In genomic region chr6:52263709-52264320, GRCh38 we compare ENCODE assay signal across 8 cellular contexts. TPM values are rescaled to one million over a fixed set of nuclear protein-coding genes. Genes with fewer than 3 reads are reported as not detected.
DNase-seq lines count a peak whose midpoint lies in the region; ATAC-seq, FAIRE-seq and TF ChIP-seq lines count a peak whose summit lies in the region.

No MANE protein-coding gene starts in this region.

- POLR2A ChIA-PET in activated CD4-positive, alpha-beta T cell treated with anti-CD3 and anti-CD28 coated beads, Interleukin-2, amount 10 ng/mL, durations not matched to agents 7 days and 5 days (lab: Charles Lee): no interaction called here

- H2BK120ac ChIP-seq in mesendoderm (ENCODE audit: low read depth, low read length): no peak overlapping the region

- peaks cover 22% of the 10 kb centered on the region for H3K4me1 Mint-ChIP-seq in activated CD4-positive, alpha-beta T cell treated with anti-CD3 and anti-CD28 coated beads, Interleukin-2, amount 10 ng/mL, durations not matched to agents 7 days and 5 days

- no peaks in the 10 kb centered on the region for H3K27me3 Mint-ChIP-seq in activated CD4-positive, alpha-beta T cell treated with anti-CD3 and anti-CD28 coated beads, Interleukin-2, amount 10 ng/mL, durations not matched to agents 7 days and 5 days

- no peak overlapping the region for H4K8ac ChIP-seq in mesendoderm (ENCODE audit: low read depth, low read length)

- H3K18ac ChIP-seq in mesendoderm (ENCODE audit: low read length): no peak overlapping the region

- FAIRE-seq in GM12891 (lab: Jason Lieb, UNC): peak; percentile 82

- no peaks in the 10 kb centered on the region for H3K9me3 Mint-ChIP-seq in activated CD4-positive, alpha-beta T cell treated with anti-CD3 and anti-CD28 coated beads, Interleukin-2, amount 10 ng/mL, durations not matched to agents 7 days and 5 days

- no peaks in the 10 kb centered on the region for H3K79me1 ChIP-seq in mesendoderm (ENCODE audit: low read length)

- peak; percentile 77 for ATAC-seq in HG02852 (IDR thresholded peaks at IDR 0.05; ENCODE audit: unreplicated experiment)

- H3K4me2 ChIP-seq in mesendoderm (ENCODE audit: low read length): no peak overlapping the region

- no CpG with 5 or more reads among the region's 8 CpGs for WGBS in mesendoderm (ENCODE audit: extremely low coverage, insufficient coverage, low lambda C conversion rate)

- no peaks in the 10 kb centered on the region for H3K4me1 ChIP-seq in mesendoderm (ENCODE audit: control insufficient read depth, low read depth, low read length)

- no peak overlapping the region for H3K56ac ChIP-seq in mesendoderm (ENCODE audit: low read length)

- no peak overlapping the region for H3K4me3 ChIP-seq in mesendoderm (ENCODE audit: low read length)

- H2AK5ac ChIP-seq in mesendoderm (ENCODE audit: low read length): no peak overlapping the region

- H4K5ac ChIP-seq in mesendoderm (ENCODE audit: low read length): no peak overlapping the region

- CTCF ChIA-PET in activated CD4-positive, alpha-beta T cell treated with anti-CD3 and anti-CD28 coated beads, Interleukin-2, amount 10 ng/mL, durations not matched to agents 7 days and 5 days (lab: Charles Lee): interaction anchor here (0.6 to 5.0 kb wide), 21 partner anchors 8 to 579 kb away, joined by 3 to 28 read pairs (median 4); partner anchors contain the start of gene IL17F

- TF ChIP-seq POLR2A in GM12891 (IDR thresholded peaks at IDR 0.05; ENCODE audit: low read depth, low read length): no peak

- H3K9ac ChIP-seq in mesendoderm (ENCODE audit: low read length): no peak overlapping the region

- no peak overlapping the region for H3K23ac ChIP-seq in mesendoderm (ENCODE audit: low read length)

- no peaks in the 10 kb centered on the region for H3K79me2 ChIP-seq in mesendoderm (ENCODE audit: control insufficient read depth, insufficient read depth, low read length)

- no peak overlapping the region for H2BK5ac ChIP-seq in mesendoderm (ENCODE audit: low read length)

- H3K36me3 ChIP-seq in mesendoderm (ENCODE audit: control insufficient read depth, insufficient read depth, low read length): peaks cover 24% of the 10 kb centered on the region

- no peak overlapping the region for H3K4me3 Mint-ChIP-seq in activated CD4-positive, alpha-beta T cell treated with anti-CD3 and anti-CD28 coated beads, Interleukin-2, amount 10 ng/mL, durations not matched to agents 7 days and 5 days

- peak overlapping the region; percentile 47 for H3K27ac Mint-ChIP-seq in activated CD4-positive, alpha-beta T cell treated with anti-CD3 and anti-CD28 coated beads, Interleukin-2, amount 10 ng/mL, durations not matched to agents 7 days and 5 days

- DNase-seq in A172 (ENCODE audit: low spot score) (peak; percentile 51), GM12891 (ENCODE audit: insufficient read length, low spot score) (peak; percentile 32), NCI-H345 (lab: John Stamatoyannopoulos, UW) (peak; percentile 56), dermis blood vessel endothelial cell (peak; percentile 80), mesendoderm (peak; percentile 67)
- peak; percentile 80 for DNase-seq in activated CD4-positive, alpha-beta T cell treated with anti-CD3 and anti-CD28 coated beads, Interleukin-2, amount 10 ng/mL, durations not matched to agents 7 days and 5 days
- peak; percentile 27 to 46 for DNase-seq in stimulated activated CD8-positive, alpha-beta memory T cell treated with anti-CD3 and anti-CD28 coated beads, Interleukin-4, amount 100 ng/mL, for 1 hour (ENCODE audit: low read depth in 2 of 2, low spot score in 1 of 2)

- H3K27ac ChIP-seq in mesendoderm (ENCODE audit: low read depth, low read length): no peak overlapping the region

- peaks cover 71% of the 10 kb centered on the region for H3K36me3 Mint-ChIP-seq in activated CD4-positive, alpha-beta T cell treated with anti-CD3 and anti-CD28 coated beads, Interleukin-2, amount 10 ng/mL, durations not matched to agents 7 days and 5 days (ENCODE audit: low read depth)

- H3K4ac ChIP-seq in mesendoderm (ENCODE audit: low read depth, low read length): no peak overlapping the region

- H2BK15ac ChIP-seq in mesendoderm (replicated peaks; ENCODE audit: low read depth): no peak overlapping the region

- no peaks in the 10 kb centered on the region for H3K27me3 ChIP-seq in mesendoderm (ENCODE audit: insufficient read depth, low read length, poor library complexity)

TF ChIP-seq in GM12891, 5 proteins besides CTCF, POLR2A, EP300 and RAD21:
- no peak for TF ChIP-seq POU2F2 (IDR thresholded peaks at IDR 0.05; ENCODE audit: low read depth, low read length)
- no peak for TF ChIP-seq POLR2AphosphoS5 (IDR thresholded peaks at IDR 0.05; ENCODE audit: low read depth, low read length)
- no peak for TF ChIP-seq PAX5 (IDR thresholded peaks at IDR 0.05; ENCODE audit: insufficient read depth, low read length, severe bottlenecking)
- no peak for TF ChIP-seq SPI1 (IDR thresholded peaks at IDR 0.05; ENCODE audit: low read depth, low read length)
- TF ChIP-seq TAF1 (IDR thresholded peaks at IDR 0.05; ENCODE audit: low read depth, low read length): no peak

RNA-seq across cellular contexts. Expression of gene IL17F, which starts 19.5 kb away (rescaled TPM):
- not detected in 2 replicates for total RNA-seq in A172 (2014; rRNA removed; shearing (Covaris generic))
- not detected for polyA plus RNA-seq in GM12891 (2012; ENCODE audit: low read depth, missing spikeins)
- total RNA-seq in activated CD4-positive, alpha-beta T cell treated with anti-CD3 and anti-CD28 coated beads, Interleukin-2, amount 10 ng/mL, durations not matched to agents 7 days and 5 days: 1 to 10 TPM; 7.4 to 9.1 TPM
- not detected in 2 replicates for total RNA-seq in dermis blood vessel endothelial cell
- not detected for polyA plus RNA-seq in mesendoderm (2013, experiment 1 of 2)
- not detected for polyA plus RNA-seq in mesendoderm (2013, experiment 2 of 2)

RNA-seq across cellular contexts. Expression of gene MCM3, which starts 20.7 kb away (rescaled TPM):
- 163 and 198 TPM in 2 replicates for total RNA-seq in A172 (2014; rRNA removed; shearing (Covaris generic))
- polyA plus RNA-seq in GM12891 (2012; ENCODE audit: low read depth, missing spikeins): 107 TPM
- 100 to 1,000 TPM; 189 to 190 TPM for total RNA-seq in activated CD4-positive, alpha-beta T cell treated with anti-CD3 and anti-CD28 coated beads, Interleukin-2, amount 10 ng/mL, durations not matched to agents 7 days and 5 days
- total RNA-seq in dermis blood vessel endothelial cell: 78.8 and 117 TPM in 2 replicates
- 166 TPM for polyA plus RNA-seq in mesendoderm (2013, experiment 1 of 2)
- 164 TPM for polyA plus RNA-seq in mesendoderm (2013, experiment 2 of 2)
